ENCODE assay signal across 1 cellular context in the genomic region with DNA sequence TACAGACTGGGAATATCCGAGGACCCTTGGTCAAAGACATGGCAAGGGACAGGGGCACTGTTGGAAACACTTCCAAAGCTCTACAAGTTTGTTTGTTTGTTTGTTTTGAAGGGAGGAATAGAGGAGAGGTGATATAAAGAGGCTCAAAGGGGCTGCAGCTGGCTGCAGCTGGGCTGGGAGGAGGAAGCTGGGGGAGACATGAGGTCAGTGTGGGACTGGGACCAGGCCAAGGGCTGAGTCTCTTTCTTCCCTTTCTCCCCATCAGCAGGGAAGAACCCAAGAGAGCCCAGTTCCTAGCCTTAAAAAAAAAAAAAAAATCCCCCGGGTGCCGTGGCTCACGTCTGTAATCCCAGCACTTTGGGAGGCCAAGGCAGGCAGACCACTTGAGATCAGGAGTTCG.
TF ChIP-seq lines count a peak whose summit lies in the region.

No MANE protein-coding gene starts in this region.

TF ChIP-seq in GM12878, 131 proteins besides CTCF, POLR2A, EP300 and RAD21:
- TF ChIP-seq ZBED1 (IDR thresholded peaks at IDR 0.05; ENCODE audit: borderline replicate concordance) = no peak
- TF ChIP-seq KLF5 (IDR thresholded peaks at IDR 0.05; ENCODE audit: partially characterized antibody) = no peak
- TF ChIP-seq MTA3 (IDR thresholded peaks at IDR 0.05; ENCODE audit: borderline replicate concordance, low read length) = no peak
- TF ChIP-seq, protein P1, sequence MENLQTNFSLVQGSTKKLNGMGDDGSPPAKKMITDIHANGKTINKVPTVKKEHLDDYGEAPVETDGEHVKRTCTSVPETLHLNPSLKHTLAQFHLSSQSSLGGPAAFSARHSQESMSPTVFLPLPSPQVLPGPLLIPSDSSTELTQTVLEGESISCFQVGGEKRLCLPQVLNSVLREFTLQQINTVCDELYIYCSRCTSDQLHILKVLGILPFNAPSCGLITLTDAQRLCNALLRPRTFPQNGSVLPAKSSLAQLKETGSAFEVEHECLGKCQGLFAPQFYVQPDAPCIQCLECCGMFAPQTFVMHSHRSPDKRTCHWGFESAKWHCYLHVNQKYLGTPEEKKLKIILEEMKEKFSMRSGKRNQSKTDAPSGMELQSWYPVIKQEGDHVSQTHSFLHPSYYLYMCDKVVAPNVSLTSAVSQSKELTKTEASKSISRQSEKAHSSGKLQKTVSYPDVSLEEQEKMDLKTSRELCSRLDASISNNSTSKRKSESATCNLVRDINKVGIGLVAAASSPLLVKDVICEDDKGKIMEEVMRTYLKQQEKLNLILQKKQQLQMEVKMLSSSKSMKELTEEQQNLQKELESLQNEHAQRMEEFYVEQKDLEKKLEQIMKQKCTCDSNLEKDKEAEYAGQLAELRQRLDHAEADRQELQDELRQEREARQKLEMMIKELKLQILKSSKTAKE (IDR thresholded peaks at IDR 0.05; ENCODE audit: low read depth, poor library complexity, severe bottlenecking) = no peak
